In genomic region chr3:178257491-178257890, GRCh38 we compare ENCODE assay signal across 19 cellular contexts.
"Had no signal": no experiment of that assay in that cellular context is flagged by ENCODE, and none has a peak within 500 bp of the region (broad histone marks: within the 10 kb centered on the region; RNA-seq: fewer than 3 reads in every experiment).

No MANE protein-coding gene starts in this region.

- H3K27me3 Mint-ChIP-seq: progenitor cell of endocrine pancreas had no signal

- ATAC-seq: heart left ventricle; left lobe of liver; mucosa of descending colon; naive thymus-derived CD8-positive, alpha-beta T cell; right cardiac atrium had no signal

- H3K9me3 Mint-ChIP-seq: endodermal cell; naive thymus-derived CD8-positive, alpha-beta T cell had no signal

- H3K27me3 ChIP-seq: heart left ventricle, neutrophil, stomach, transverse colon had no signal

- H3K4me3 Mint-ChIP-seq: endodermal cell; naive thymus-derived CD8-positive, alpha-beta T cell had no signal

- H3K9me3 ChIP-seq: heart left ventricle, mucosa of descending colon, neutrophil, stomach, thoracic aorta, transverse colon had no signal

- H3K36me3 Mint-ChIP-seq: naive thymus-derived CD8-positive, alpha-beta T cell had no signal

- H3K4me3 ChIP-seq: coronary artery, heart left ventricle, mucosa of descending colon, stomach, thoracic aorta, transverse colon had no signal

- DNase-seq: effector CD4-positive, alpha-beta T cell; endodermal cell; heart left ventricle; hippocampal formation; mammary epithelial cell; mucosa of descending colon; naive thymus-derived CD8-positive, alpha-beta T cell; right cardiac atrium; small intestine; stimulated activated CD4-positive, alpha-beta T cell treated with anti-CD3 and anti-CD28 coated beads, Interleukin-12 subunit alpha, Interleukin-12 subunit beta, amount 100 ng/mL, for 4 hours; stimulated activated naive CD4-positive, alpha-beta T cell; stomach; substantia nigra; transverse colon had no signal

- H3K36me3 ChIP-seq: heart left ventricle, neutrophil, stomach, thoracic aorta, transverse colon had no signal

- H3K27ac ChIP-seq: coronary artery, heart left ventricle, neutrophil, stomach, thoracic aorta, transverse colon had no signal

- H3K27ac Mint-ChIP-seq: endodermal cell; naive thymus-derived CD8-positive, alpha-beta T cell; progenitor cell of endocrine pancreas had no signal
